ENCODE assay signal across 8 cellular contexts in genomic region chr1:152034324-152034653, GRCh38. TPM values are rescaled to one million over a fixed set of nuclear protein-coding genes. Genes with fewer than 3 reads are reported as not detected.
A peak's percentile ranks its signal among the peaks of the same experiment; 100 is the strongest.
DNase-seq lines count a peak whose midpoint lies in the region; ATAC-seq and TF ChIP-seq lines count a peak whose summit lies in the region.

No MANE protein-coding gene starts in this region.

- WGBS in esophagus squamous epithelium, 2 donors: 29 to 38% methylated on average over 1 of the region's 1 CpG

- TF ChIP-seq CTCF in OCI-LY3 (IDR thresholded peaks at IDR 0.05; ENCODE audit: low read depth, low read length) (no peak), esophagus squamous epithelium (IDR thresholded peaks at IDR 0.05) (no peak)

- no peak for ATAC-seq in stimulated activated effector memory CD8-positive, alpha-beta T cell treated with anti-CD3 and anti-CD28 coated beads, Interleukin-12 subunit alpha, Interleukin-12 subunit beta, amount 100 ng/mL, for 72 hours
- ATAC-seq in HG02938 (IDR thresholded peaks at IDR 0.05; ENCODE audit: unreplicated experiment): no peak

- H3K9me3 ChIP-seq in OCI-LY3 (ENCODE audit: insufficient read depth, low read length) (no peaks in the 10 kb centered on the region), esophagus squamous epithelium (no peaks in the 10 kb centered on the region)

- H3K36me3 Mint-ChIP-seq in activated CD4-positive, alpha-beta T cell treated with anti-CD3 and anti-CD28 coated beads, Interleukin-2, amount 10 ng/mL, durations not matched to agents 7 days and 5 days (ENCODE audit: low read depth): peaks cover 58% of the 10 kb centered on the region
- peaks cover 70% of the 10 kb centered on the region for H3K36me3 Mint-ChIP-seq in stimulated activated effector memory CD8-positive, alpha-beta T cell treated with anti-CD3 and anti-CD28 coated beads, Interleukin-12 subunit alpha, Interleukin-12 subunit beta, amount 100 ng/mL, for 72 hours

- H3K4me3 ChIP-seq in OCI-LY3 (ENCODE audit: low read length): peak overlapping the region; percentile 26
- H3K4me3 ChIP-seq in esophagus squamous epithelium: peak overlapping the region; percentile 62 to 84 (median 77)

- peaks cover 37% of the 10 kb centered on the region for H3K4me1 ChIP-seq in OCI-LY3 (ENCODE audit: low read length)
- peaks cover 24 to 75% (median 27%) of the 10 kb centered on the region in 3 donors for H3K4me1 ChIP-seq in esophagus squamous epithelium

- H3K4me1 Mint-ChIP-seq in activated CD4-positive, alpha-beta T cell treated with anti-CD3 and anti-CD28 coated beads, Interleukin-2, amount 10 ng/mL, durations not matched to agents 7 days and 5 days: peaks cover 56% of the 10 kb centered on the region
- H3K4me1 Mint-ChIP-seq in stimulated activated effector memory CD8-positive, alpha-beta T cell treated with anti-CD3 and anti-CD28 coated beads, Interleukin-12 subunit alpha, Interleukin-12 subunit beta, amount 100 ng/mL, for 72 hours: peaks cover 16% of the 10 kb centered on the region

- peak overlapping the region; percentile 89 for H3K4me2 ChIP-seq in OCI-LY3 (ENCODE audit: low read length)

- POLR2A ChIA-PET in activated CD4-positive, alpha-beta T cell treated with anti-CD3 and anti-CD28 coated beads, Interleukin-2, amount 10 ng/mL, durations not matched to agents 7 days and 5 days (lab: Charles Lee): no interaction called here

- H3K27me3 ChIP-seq in OCI-LY3 (ENCODE audit: low read depth, low read length) (peaks cover 5% of the 10 kb centered on the region; the same call in 1 of the 2 replicates), esophagus squamous epithelium (no peaks in the 10 kb centered on the region)

- H3K27ac ChIP-seq in OCI-LY3 (ENCODE audit: low read length): 0 out of 2 replicates have a peak overlapping the region, but pooled peaks have one; percentile 5
- peak overlapping the region; percentile 92 to 99 (median 97) for H3K27ac ChIP-seq in esophagus squamous epithelium

- no peaks in the 10 kb centered on the region for H3K27me3 Mint-ChIP-seq in activated CD4-positive, alpha-beta T cell treated with anti-CD3 and anti-CD28 coated beads, Interleukin-2, amount 10 ng/mL, durations not matched to agents 7 days and 5 days

- no peak for DNase-seq in activated CD4-positive, alpha-beta T cell treated with anti-CD3 and anti-CD28 coated beads, Interleukin-2, amount 10 ng/mL, durations not matched to agents 7 days and 5 days
- DNase-seq in activated CD4-positive, alpha-beta T cell treated with anti-CD3 and anti-CD28 coated beads, Interleukin-2, amount 50 U/mL, for 1 hour: no peak
- DNase-seq in esophagus squamous epithelium (lab: John Stamatoyannopoulos, UW) (no peak), DMS 273 treated with DMSO at 0.1 percent for 48 hours (lab: John Stamatoyannopoulos, UW) (no peak), H4 (ENCODE audit: low spot score) (no peak)
- no peak for DNase-seq in stimulated activated effector memory CD8-positive, alpha-beta T cell treated with anti-CD3 and anti-CD28 coated beads, Interleukin-12 subunit alpha, Interleukin-12 subunit beta, amount 100 ng/mL, for 72 hours (ENCODE audit: low spot score in 2 of 2)

- H3K9ac ChIP-seq in OCI-LY3 (ENCODE audit: low read length): peak overlapping the region; percentile 66; the same call in 1 of the 2 replicates

- no peaks in the 10 kb centered on the region for H4K20me1 ChIP-seq in OCI-LY3 (ENCODE audit: insufficient read depth, low read length)

- peaks cover 3% of the 10 kb centered on the region for H3K9me3 Mint-ChIP-seq in activated CD4-positive, alpha-beta T cell treated with anti-CD3 and anti-CD28 coated beads, Interleukin-2, amount 10 ng/mL, durations not matched to agents 7 days and 5 days
- H3K9me3 Mint-ChIP-seq in stimulated activated effector memory CD8-positive, alpha-beta T cell treated with anti-CD3 and anti-CD28 coated beads, Interleukin-12 subunit alpha, Interleukin-12 subunit beta, amount 100 ng/mL, for 72 hours: no peaks in the 10 kb centered on the region

- H3K79me2 ChIP-seq in OCI-LY3 (ENCODE audit: low read length): no peaks in the 10 kb centered on the region

- peak overlapping the region; percentile 99 for H3K27ac Mint-ChIP-seq in activated CD4-positive, alpha-beta T cell treated with anti-CD3 and anti-CD28 coated beads, Interleukin-2, amount 10 ng/mL, durations not matched to agents 7 days and 5 days
- peak overlapping the region; percentile 97 for H3K27ac Mint-ChIP-seq in stimulated activated effector memory CD8-positive, alpha-beta T cell treated with anti-CD3 and anti-CD28 coated beads, Interleukin-12 subunit alpha, Interleukin-12 subunit beta, amount 100 ng/mL, for 72 hours

- H3K4me3 Mint-ChIP-seq in activated CD4-positive, alpha-beta T cell treated with anti-CD3 and anti-CD28 coated beads, Interleukin-2, amount 10 ng/mL, durations not matched to agents 7 days and 5 days: peak overlapping the region; percentile 98
- peak overlapping the region; percentile 90 for H3K4me3 Mint-ChIP-seq in stimulated activated effector memory CD8-positive, alpha-beta T cell treated with anti-CD3 and anti-CD28 coated beads, Interleukin-12 subunit alpha, Interleukin-12 subunit beta, amount 100 ng/mL, for 72 hours

- CTCF ChIA-PET in activated CD4-positive, alpha-beta T cell treated with anti-CD3 and anti-CD28 coated beads, Interleukin-2, amount 10 ng/mL, durations not matched to agents 7 days and 5 days (lab: Charles Lee): interaction anchor here (0.5 to 5.3 kb wide), 19 partner anchors 11 to 424 kb away, joined by 3 to 68 read pairs (median 4); no protein-coding TSS in a partner anchor

- intact Hi-C loops in esophagus squamous epithelium (cut with DNase I): no loop called here

- H2AFZ ChIP-seq in OCI-LY3 (ENCODE audit: low read depth, low read length): peak overlapping the region; percentile 92

- H3K36me3 ChIP-seq in OCI-LY3 (replicated peaks; ENCODE audit: low read depth, low read length) (no peaks in the 10 kb centered on the region), esophagus squamous epithelium (peaks cover 22 to 45% (median 23%) of the 10 kb centered on the region in 3 donors)

- no peak for TF ChIP-seq POLR2A in esophagus squamous epithelium (IDR thresholded peaks at IDR 0.05)

RNA-seq across cellular contexts. Expression of gene S100A11, which starts 2.5 kb away (rescaled TPM):
- total RNA-seq in activated CD4-positive, alpha-beta T cell treated with anti-CD3 and anti-CD28 coated beads, Interleukin-2, amount 10 ng/mL, durations not matched to agents 7 days and 5 days: 100 to 1,000 TPM; 367 to 412 TPM
- total RNA-seq in esophagus squamous epithelium: 1,000 to 10,000 TPM in 3 of 4 donors, 100 to 1,000 TPM in 1; 900 to 2,319 (median 1,590) TPM
- total RNA-seq in H4 (2014; rRNA removed; shearing (Covaris generic)): 377 and 488 TPM in 2 replicates

RNA-seq across cellular contexts. Expression of gene S100A10, which starts 40.6 kb away (rescaled TPM):
- 100 to 1,000 TPM; 561 to 662 TPM for total RNA-seq in activated CD4-positive, alpha-beta T cell treated with anti-CD3 and anti-CD28 coated beads, Interleukin-2, amount 10 ng/mL, durations not matched to agents 7 days and 5 days
- 100 to 1,000 TPM; 301 to 611 (median 447) TPM for total RNA-seq in esophagus squamous epithelium
- 58.6 and 87.8 TPM in 2 replicates for total RNA-seq in H4 (2014; rRNA removed; shearing (Covaris generic))

RNA-seq across cellular contexts. Expression of gene TCHHL1, which starts 54.6 kb away (rescaled TPM):
- total RNA-seq in activated CD4-positive, alpha-beta T cell treated with anti-CD3 and anti-CD28 coated beads, Interleukin-2, amount 10 ng/mL, durations not matched to agents 7 days and 5 days: not detected
- not detected for total RNA-seq in esophagus squamous epithelium
- total RNA-seq in H4 (2014; rRNA removed; shearing (Covaris generic)): not detected in 2 replicates
